In genomic region chr11:17012712-17013547, GRCh38 we compare ENCODE assay signal across 1 cellular context.
TF ChIP-seq lines count a peak whose summit lies in the region.

No MANE protein-coding gene starts in this region.

TF ChIP-seq in HepG2, 621 proteins besides CTCF, POLR2A, EP300 and RAD21 (continued from another document):
- TF ChIP-seq PAXIP1 (CRISPR knock-in tag; conservative IDR thresholded peaks at IDR 0.05) (peak; percentile 82), HOXA7 (CRISPR knock-in tag; IDR thresholded peaks at IDR 0.05) (no peak), TFE3 (CRISPR knock-in tag; IDR thresholded peaks at IDR 0.05) (peak; percentile 30; the same call in 1 of the 2 replicates), ZNF431 (CRISPR knock-in tag; IDR thresholded peaks at IDR 0.05; ENCODE audit: borderline replicate concordance, low read depth) (peak; percentile 51; the same call in 1 of the 2 replicates), TBP (CRISPR knock-in tag; IDR thresholded peaks at IDR 0.05) (no peak), FUBP1 (CRISPR knock-in tag; IDR thresholded peaks at IDR 0.05; ENCODE audit: borderline replicate concordance) (no peak), CENPT (CRISPR knock-in tag; IDR thresholded peaks at IDR 0.05; ENCODE audit: low read depth) (no peak), SMAD3 (CRISPR knock-in tag; IDR thresholded peaks at IDR 0.05) (peak; percentile 36; the same call in 1 of the 2 replicates), MIER2 (CRISPR knock-in tag; IDR thresholded peaks at IDR 0.05) (no peak), HDAC2 (CRISPR knock-in tag; IDR thresholded peaks at IDR 0.05) (peak; percentile 90), NAIF1 (CRISPR knock-in tag; IDR thresholded peaks at IDR 0.05; ENCODE audit: borderline replicate concordance) (no peak), HNF1B (CRISPR knock-in tag; IDR thresholded peaks at IDR 0.05) (peak; percentile 56; the same call in 1 of the 2 replicates), FOXA3 (CRISPR knock-in tag; IDR thresholded peaks at IDR 0.05) (peak; percentile 82), NR2F2 (IDR thresholded peaks at IDR 0.05; ENCODE audit: borderline replicate concordance, low read depth) (peak; percentile 70; the same call in 1 of the 2 replicates), ZNF512 (CRISPR knock-in tag; IDR thresholded peaks at IDR 0.05) (no peak), PRMT3 (CRISPR knock-in tag; IDR thresholded peaks at IDR 0.05; ENCODE audit: borderline replicate concordance, low read depth) (0 out of 2 replicates have a peak, but pooled peaks have one; percentile 21)
TF ChIP-seq in HepG2: peak in this region for 216.
